In the genomic region with DNA sequence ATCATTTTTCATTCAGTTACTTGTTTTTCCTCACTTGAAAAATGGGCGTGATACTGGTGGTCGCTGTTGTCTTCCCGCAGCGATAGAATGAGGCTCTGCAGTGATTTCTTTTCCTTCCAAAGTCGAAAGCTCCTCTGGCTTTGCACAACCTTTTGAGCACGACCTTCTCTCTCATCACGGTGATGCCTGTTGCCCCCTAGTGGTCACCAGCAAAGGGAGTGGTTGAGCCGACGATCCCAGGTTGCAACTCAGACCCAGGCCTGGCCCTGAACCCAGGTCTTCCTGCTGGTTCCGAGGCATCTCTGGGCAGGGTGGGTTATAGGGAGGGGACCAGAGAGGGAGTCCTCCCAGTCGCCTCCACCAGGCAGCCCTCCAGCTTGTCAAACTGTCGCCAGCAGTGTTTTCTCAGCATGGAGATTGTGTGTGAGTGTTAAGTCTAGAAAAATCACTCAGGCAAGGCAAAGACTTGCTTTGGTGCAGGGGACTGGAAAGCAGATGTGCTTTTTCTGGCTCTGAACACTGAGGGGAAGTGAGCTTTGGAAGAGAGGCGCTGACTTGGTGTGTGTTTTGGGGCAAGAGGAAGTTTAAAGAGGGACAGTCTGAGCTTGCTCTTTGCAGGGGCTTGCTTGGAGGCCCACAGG, we compare ENCODE assay signal across 8 cellular contexts.
DNase-seq lines count a peak whose midpoint lies in the region; ATAC-seq, FAIRE-seq and TF ChIP-seq lines count a peak whose summit lies in the region.

No MANE protein-coding gene starts in this region.

- H3K27ac ChIP-seq in A549 (peak overlapping the region; percentile 25 to 73; a peak in 5 of 6 replicates), liver (ENCODE audit: low read depth in 1 of 2, low read length in 2 of 2) (no peak overlapping the region)

- peak; percentile 87 to 96 for ATAC-seq in A549
- ATAC-seq in GM19452 (IDR thresholded peaks at IDR 0.05; ENCODE audit: unreplicated experiment): no peak

- WGBS in A549 (ENCODE audit: missing lambda C conversion rate): 8% methylated on average over 11 of the region's 13 CpGs
- 10% methylated on average over 13 of the region's 13 CpGs for WGBS in liver

- POLR2A ChIA-PET in A549 (lab: Yijun Ruan, JAX): interaction anchor here (0.7 kb wide), 1 partner anchor 108 kb away, joined by 8 read pairs; no protein-coding TSS in a partner anchor

- CTCF ChIA-PET in A549 (lab: Yijun Ruan, JAX): interaction anchor here (0.6 to 3.9 kb wide), 35 partner anchors 9 to 581 kb away, joined by 3 to 30 read pairs (median 4); no protein-coding TSS in a partner anchor

- H3K4me2 ChIP-seq in A549: peak overlapping the region; percentile 40

- no peaks in the 10 kb centered on the region for H3K27me3 ChIP-seq in liver (ENCODE audit: control insufficient read depth in 4 of 4, insufficient read depth in 4 of 4, low read length in 3 of 4)

- H3K36me3 ChIP-seq in liver (ENCODE audit: control insufficient read depth in 4 of 4, insufficient read depth in 3 of 4, low read depth in 1 of 4, low read length in 3 of 4): no peaks in the 10 kb centered on the region

- no peaks in the 10 kb centered on the region for H3K9me3 ChIP-seq in A549
- no peaks in the 10 kb centered on the region for H3K9me3 ChIP-seq in liver (ENCODE audit: control insufficient read depth in 4 of 4, low read length in 3 of 4)

- no peak for TF ChIP-seq EP300 in A549 (IDR thresholded peaks at IDR 0.05)

- DNase-seq in A549 (ENCODE audit: low read depth in 1 of 2, low spot score in 1 of 2) (peak; percentile 52), NCI-H2171 treated with DMSO at 0.1 percent for 48 hours (lab: John Stamatoyannopoulos, UW) (peak; percentile 7), dermis blood vessel endothelial cell (peak; percentile 81)
- peak; percentile 69 for DNase-seq in activated CD4-positive, alpha-beta T cell treated with anti-CD3 and anti-CD28 coated beads for 48 hours
- peak; percentile 28 to 48 for DNase-seq in stimulated activated CD4-positive, alpha-beta T cell treated with anti-CD3 and anti-CD28 coated beads, Interleukin-4, amount 100 ng/mL, for 48 hours (ENCODE audit: low read depth in 2 of 2)

- TF ChIP-seq CTCF in A549 (IDR thresholded peaks at IDR 0.05): peak; percentile 59
- TF ChIP-seq CTCF in GM12875 (IDR thresholded peaks at IDR 0.05; ENCODE audit: borderline replicate concordance, insufficient read depth, low read depth, low read length): peak; percentile 92
- peak; percentile 73 for TF ChIP-seq CTCF in liver (IDR thresholded peaks at IDR 0.05; ENCODE audit: low read depth, low read length, missing input control)

- H3K4me3 ChIP-seq in A549 (no peak overlapping the region), GM12875 (ENCODE audit: low read depth, low read length) (no peak overlapping the region), liver (ENCODE audit: low read depth in 1 of 3, low read length in 3 of 3) (peak overlapping the region; percentile 41 to 60 (median 50))

- peak; percentile 51 to 63; a peak in 4 of 5 replicates for TF ChIP-seq RAD21 in A549 (conservative IDR thresholded peaks at IDR 0.05 in 1 of 2, IDR thresholded peaks at IDR 0.05 in 1 of 2)
- TF ChIP-seq RAD21 in liver (IDR thresholded peaks at IDR 0.05): peak; percentile 83 to 93

- TF ChIP-seq POLR2A in A549 (IDR thresholded peaks at IDR 0.05; ENCODE audit: low read length): no peak

- no peaks in the 10 kb centered on the region for H3K4me1 ChIP-seq in A549
- H3K4me1 ChIP-seq in liver (ENCODE audit: control insufficient read depth in 4 of 4, insufficient read depth in 4 of 4, low read length in 3 of 4): peaks cover 1 to 7% (median 6%) of the 10 kb centered on the region in 4 donors

- no peak for FAIRE-seq in A549 (lab: Jason Lieb, UNC)

- H3K9ac ChIP-seq in liver (ENCODE audit: low read depth in 1 of 2, low read length in 2 of 2): peak overlapping the region in 1 of 2 donors; percentile 3

TF ChIP-seq in A549, 52 proteins besides CTCF, POLR2A, EP300 and RAD21:
- TF ChIP-seq, protein P1, sequence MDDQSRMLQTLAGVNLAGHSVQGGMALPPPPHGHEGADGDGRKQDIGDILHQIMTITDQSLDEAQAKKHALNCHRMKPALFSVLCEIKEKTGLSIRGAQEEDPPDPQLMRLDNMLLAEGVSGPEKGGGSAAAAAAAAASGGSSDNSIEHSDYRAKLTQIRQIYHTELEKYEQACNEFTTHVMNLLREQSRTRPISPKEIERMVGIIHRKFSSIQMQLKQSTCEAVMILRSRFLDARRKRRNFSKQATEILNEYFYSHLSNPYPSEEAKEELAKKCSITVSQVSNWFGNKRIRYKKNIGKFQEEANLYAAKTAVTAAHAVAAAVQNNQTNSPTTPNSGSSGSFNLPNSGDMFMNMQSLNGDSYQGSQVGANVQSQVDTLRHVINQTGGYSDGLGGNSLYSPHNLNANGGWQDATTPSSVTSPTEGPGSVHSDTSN (IDR thresholded peaks at IDR 0.05): no peak
- no peak for TF ChIP-seq HOXA7 (CRISPR knock-in tag; IDR thresholded peaks at IDR 0.05)
- peak; percentile 69 for TF ChIP-seq SMC3 (IDR thresholded peaks at IDR 0.05)
- TF ChIP-seq EHMT2 (IDR thresholded peaks at IDR 0.05; ENCODE audit: low read depth): no peak

TF ChIP-seq in liver, 16 proteins besides CTCF, POLR2A, EP300 and RAD21:
- TF ChIP-seq, protein P2, sequence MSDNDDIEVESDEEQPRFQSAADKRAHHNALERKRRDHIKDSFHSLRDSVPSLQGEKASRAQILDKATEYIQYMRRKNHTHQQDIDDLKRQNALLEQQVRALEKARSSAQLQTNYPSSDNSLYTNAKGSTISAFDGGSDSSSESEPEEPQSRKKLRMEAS (IDR thresholded peaks at IDR 0.05): no peak
- TF ChIP-seq, protein P3, sequence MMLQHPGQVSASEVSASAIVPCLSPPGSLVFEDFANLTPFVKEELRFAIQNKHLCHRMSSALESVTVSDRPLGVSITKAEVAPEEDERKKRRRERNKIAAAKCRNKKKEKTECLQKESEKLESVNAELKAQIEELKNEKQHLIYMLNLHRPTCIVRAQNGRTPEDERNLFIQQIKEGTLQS (IDR thresholded peaks at IDR 0.05): no peak
- TF ChIP-seq FOXA2 (IDR thresholded peaks at IDR 0.05) (no peak), GABPA (IDR thresholded peaks at IDR 0.05 in 1 of 2, conservative IDR thresholded peaks at IDR 0.05 in 1 of 2) (no peak), EGR1 (IDR thresholded peaks at IDR 0.05; ENCODE audit: low read depth in 2 of 2) (no peak), HNF4A (conservative IDR thresholded peaks at IDR 0.05) (peak; percentile 27 to 53), RXRA (IDR thresholded peaks at IDR 0.05) (peak in 1 of 2 donors; percentile 26), SP1 (IDR thresholded peaks at IDR 0.05) (no peak), NR2F2 (IDR thresholded peaks at IDR 0.05) (no peak), YY1 (IDR thresholded peaks at IDR 0.05) (no peak), TAF1 (conservative IDR thresholded peaks at IDR 0.05) (no peak), HNF4G (IDR thresholded peaks at IDR 0.05) (no peak)
- TF ChIP-seq, protein P4, sequence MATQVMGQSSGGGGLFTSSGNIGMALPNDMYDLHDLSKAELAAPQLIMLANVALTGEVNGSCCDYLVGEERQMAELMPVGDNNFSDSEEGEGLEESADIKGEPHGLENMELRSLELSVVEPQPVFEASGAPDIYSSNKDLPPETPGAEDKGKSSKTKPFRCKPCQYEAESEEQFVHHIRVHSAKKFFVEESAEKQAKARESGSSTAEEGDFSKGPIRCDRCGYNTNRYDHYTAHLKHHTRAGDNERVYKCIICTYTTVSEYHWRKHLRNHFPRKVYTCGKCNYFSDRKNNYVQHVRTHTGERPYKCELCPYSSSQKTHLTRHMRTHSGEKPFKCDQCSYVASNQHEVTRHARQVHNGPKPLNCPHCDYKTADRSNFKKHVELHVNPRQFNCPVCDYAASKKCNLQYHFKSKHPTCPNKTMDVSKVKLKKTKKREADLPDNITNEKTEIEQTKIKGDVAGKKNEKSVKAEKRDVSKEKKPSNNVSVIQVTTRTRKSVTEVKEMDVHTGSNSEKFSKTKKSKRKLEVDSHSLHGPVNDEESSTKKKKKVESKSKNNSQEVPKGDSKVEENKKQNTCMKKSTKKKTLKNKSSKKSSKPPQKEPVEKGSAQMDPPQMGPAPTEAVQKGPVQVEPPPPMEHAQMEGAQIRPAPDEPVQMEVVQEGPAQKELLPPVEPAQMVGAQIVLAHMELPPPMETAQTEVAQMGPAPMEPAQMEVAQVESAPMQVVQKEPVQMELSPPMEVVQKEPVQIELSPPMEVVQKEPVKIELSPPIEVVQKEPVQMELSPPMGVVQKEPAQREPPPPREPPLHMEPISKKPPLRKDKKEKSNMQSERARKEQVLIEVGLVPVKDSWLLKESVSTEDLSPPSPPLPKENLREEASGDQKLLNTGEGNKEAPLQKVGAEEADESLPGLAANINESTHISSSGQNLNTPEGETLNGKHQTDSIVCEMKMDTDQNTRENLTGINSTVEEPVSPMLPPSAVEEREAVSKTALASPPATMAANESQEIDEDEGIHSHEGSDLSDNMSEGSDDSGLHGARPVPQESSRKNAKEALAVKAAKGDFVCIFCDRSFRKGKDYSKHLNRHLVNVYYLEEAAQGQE (IDR thresholded peaks at IDR 0.05): peak; percentile 68
- TF ChIP-seq, protein P5, sequence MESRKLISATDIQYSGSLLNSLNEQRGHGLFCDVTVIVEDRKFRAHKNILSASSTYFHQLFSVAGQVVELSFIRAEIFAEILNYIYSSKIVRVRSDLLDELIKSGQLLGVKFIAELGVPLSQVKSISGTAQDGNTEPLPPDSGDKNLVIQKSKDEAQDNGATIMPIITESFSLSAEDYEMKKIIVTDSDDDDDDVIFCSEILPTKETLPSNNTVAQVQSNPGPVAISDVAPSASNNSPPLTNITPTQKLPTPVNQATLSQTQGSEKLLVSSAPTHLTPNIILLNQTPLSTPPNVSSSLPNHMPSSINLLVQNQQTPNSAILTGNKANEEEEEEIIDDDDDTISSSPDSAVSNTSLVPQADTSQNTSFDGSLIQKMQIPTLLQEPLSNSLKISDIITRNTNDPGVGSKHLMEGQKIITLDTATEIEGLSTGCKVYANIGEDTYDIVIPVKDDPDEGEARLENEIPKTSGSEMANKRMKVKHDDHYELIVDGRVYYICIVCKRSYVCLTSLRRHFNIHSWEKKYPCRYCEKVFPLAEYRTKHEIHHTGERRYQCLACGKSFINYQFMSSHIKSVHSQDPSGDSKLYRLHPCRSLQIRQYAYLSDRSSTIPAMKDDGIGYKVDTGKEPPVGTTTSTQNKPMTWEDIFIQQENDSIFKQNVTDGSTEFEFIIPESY (IDR thresholded peaks at IDR 0.05): no peak
TF ChIP-seq in liver: peak in this region for 3.

Comparison
In these comparisons a context has a peak if more than half of its experiments do, and no peak if none do; other contexts are left out.
1. DNase-seq: peak in every context shown above with its lines; median percentile 81 in dermis blood vessel endothelial cell; 69 in activated CD4-positive, alpha-beta T cell treated with anti-CD3 and anti-CD28 coated beads for 48 hours; 52 in A549; 38 in stimulated activated CD4-positive, alpha-beta T cell treated with anti-CD3 and anti-CD28 coated beads, Interleukin-4, amount 100 ng/mL, for 48 hours; 7 in NCI-H2171 treated with DMSO at 0.1 percent for 48 hours.
2. H3K27ac ChIP-seq: peak in A549 (2 of 2); none in liver (0 of 2).
3. H3K4me3 ChIP-seq: peak in liver (3 of 3); none in A549 (single experiment) and GM12875 (single experiment).
4. Peak in every context shown above with its lines, with median percentiles within 50 percentile points of each other: CTCF ChIP-seq.